ENCODE assay signal across 15 cellular contexts in the genomic region with DNA sequence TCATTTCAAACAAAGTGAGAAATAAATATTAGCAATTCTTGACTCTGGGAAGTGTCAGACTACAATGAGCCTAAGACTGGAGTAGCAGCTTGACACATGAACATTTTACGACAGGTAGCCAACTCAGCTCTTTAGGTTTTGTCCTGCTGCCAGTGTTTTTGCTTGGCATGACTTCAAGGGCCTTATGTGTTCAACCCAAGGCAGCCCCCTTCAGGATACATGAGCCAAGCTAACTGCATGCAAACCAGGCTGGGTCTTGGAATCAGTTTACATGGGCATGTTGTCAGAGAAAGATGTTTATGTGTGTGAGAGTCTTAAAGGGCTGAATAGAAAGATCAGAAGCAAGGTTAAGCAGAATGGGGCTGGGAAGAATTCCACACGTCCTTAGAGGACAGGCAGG.
A peak's percentile ranks its signal among the peaks of the same experiment; 100 is the strongest.
DNase-seq lines count a peak whose midpoint lies in the region; ATAC-seq lines count a peak whose summit lies in the region.
"Had no signal": no experiment of that assay in that cellular context is flagged by ENCODE, and none has a peak within 500 bp of the region (broad histone marks: within the 10 kb centered on the region; RNA-seq: fewer than 3 reads in every experiment).

No MANE protein-coding gene starts in this region.

- H3K4me3 Mint-ChIP-seq in activated T-helper 2 cell treated with anti-CD3 and anti-CD28 coated beads, Interferon-gamma antibody, Interleukin-2, Interleukin-4, amounts not matched to agents 10 μg/mL and 5 μg/mL and 100 μg/mL, durations not matched to agents 14 hours and 24 hours and 36 hours (ENCODE audit: low read depth), result no peak overlapping the region
- H3K4me3 Mint-ChIP-seq: B cell; mesothelial cell of epicardium; T-helper 2 cell treated with Interferon-gamma antibody and Interleukin-4, amounts not matched to agents 5 μg/mL and 100 μg/mL, for 36 hours had no signal

- no peaks in the 10 kb centered on the region for H3K9me3 Mint-ChIP-seq in activated T-helper 2 cell treated with anti-CD3 and anti-CD28 coated beads, Interferon-gamma antibody, Interleukin-2, Interleukin-4, amounts not matched to agents 10 μg/mL and 5 μg/mL and 100 μg/mL, durations not matched to agents 14 hours and 24 hours and 36 hours
- H3K9me3 Mint-ChIP-seq: mesothelial cell of epicardium; T-helper 2 cell treated with Interferon-gamma antibody and Interleukin-4, amounts not matched to agents 5 μg/mL and 100 μg/mL, for 36 hours had no signal

- DNase-seq in DMS153 treated with DMSO at 0.1 percent for 48 hours (lab: John Stamatoyannopoulos, UW; ENCODE audit: unreplicated experiment) (peak; percentile 34), HT1080 (ENCODE audit: low read depth) (peak; percentile 17), NCI-H446 treated with DMSO at 0.1 percent for 48 hours (lab: John Stamatoyannopoulos, UW) (peak; percentile 49), left kidney (ENCODE audit: low read depth, low spot score) (peak; percentile 75)
- DNase-seq in activated CD4-positive, alpha-beta T cell treated with anti-CD3 and anti-CD28 coated beads for 4 hours, result no peak
- no peak for DNase-seq in activated T-helper 2 cell treated with anti-CD3 and anti-CD28 coated beads, Interferon-gamma antibody, Interleukin-2, Interleukin-4, amounts not matched to agents 10 μg/mL and 5 μg/mL and 100 μg/mL, durations not matched to agents 14 hours and 24 hours and 36 hours (ENCODE audit: low spot score)
- DNase-seq: cortex of kidney, left cardiac atrium, NCI-H226, OCI-M1, testis had no signal

- H3K4me1 Mint-ChIP-seq in activated T-helper 2 cell treated with anti-CD3 and anti-CD28 coated beads, Interferon-gamma antibody, Interleukin-2, Interleukin-4, amounts not matched to agents 10 μg/mL and 5 μg/mL and 100 μg/mL, durations not matched to agents 14 hours and 24 hours and 36 hours (ENCODE audit: low read depth), result no peaks in the 10 kb centered on the region
- H3K4me1 Mint-ChIP-seq: B cell, mesothelial cell of epicardium had no signal

- no peaks in the 10 kb centered on the region for H3K27me3 Mint-ChIP-seq in activated T-helper 2 cell treated with anti-CD3 and anti-CD28 coated beads, Interferon-gamma antibody, Interleukin-2, Interleukin-4, amounts not matched to agents 10 μg/mL and 5 μg/mL and 100 μg/mL, durations not matched to agents 14 hours and 24 hours and 36 hours (ENCODE audit: low read depth)
- H3K27me3 Mint-ChIP-seq: B cell had no signal

- H3K27ac Mint-ChIP-seq in activated T-helper 2 cell treated with anti-CD3 and anti-CD28 coated beads, Interferon-gamma antibody, Interleukin-2, Interleukin-4, amounts not matched to agents 10 μg/mL and 5 μg/mL and 100 μg/mL, durations not matched to agents 14 hours and 24 hours and 36 hours, result no peak overlapping the region
- H3K27ac Mint-ChIP-seq: B cell; mesothelial cell of epicardium; T-helper 2 cell treated with Interferon-gamma antibody and Interleukin-4, amounts not matched to agents 5 μg/mL and 100 μg/mL, for 36 hours had no signal

- H3K36me3 Mint-ChIP-seq in activated T-helper 2 cell treated with anti-CD3 and anti-CD28 coated beads, Interferon-gamma antibody, Interleukin-2, Interleukin-4, amounts not matched to agents 10 μg/mL and 5 μg/mL and 100 μg/mL, durations not matched to agents 14 hours and 24 hours and 36 hours (ENCODE audit: low read depth), result no peaks in the 10 kb centered on the region
- H3K36me3 Mint-ChIP-seq: mesothelial cell of epicardium had no signal

- intact Hi-C loops in activated T-helper 2 cell treated with anti-CD3 and anti-CD28 coated beads, Interferon-gamma antibody, Interleukin-2, Interleukin-4, amounts not matched to agents 10 μg/mL and 5 μg/mL and 100 μg/mL, durations not matched to agents 14 hours and 24 hours and 36 hours (cut with micrococcal nuclease), result no loop called here

- no peak for ATAC-seq in HG03469 (IDR thresholded peaks at IDR 0.05; ENCODE audit: unreplicated experiment)
- ATAC-seq: left cardiac atrium had no signal

Comparison
In these comparisons a context has a peak if more than half of its experiments do, and no peak if none do; other contexts are left out.
1. DNase-seq: peak in DMS153 treated with DMSO at 0.1 percent for 48 hours (single experiment), HT1080 (single experiment), NCI-H446 treated with DMSO at 0.1 percent for 48 hours (single experiment) and left kidney (single experiment); none in activated CD4-positive, alpha-beta T cell treated with anti-CD3 and anti-CD28 coated beads for 4 hours (0 of 2) and activated T-helper 2 cell treated with anti-CD3 and anti-CD28 coated beads, Interferon-gamma antibody, Interleukin-2, Interleukin-4, amounts not matched to agents 10 μg/mL and 5 μg/mL and 100 μg/mL, durations not matched to agents 14 hours and 24 hours and 36 hours (single experiment).